In genomic region chr16:58792188-58792587, GRCh38 we compare ENCODE assay signal across 27 cellular contexts.
"Had no signal": no experiment of that assay in that cellular context is flagged by ENCODE, and none has a peak within 500 bp of the region (broad histone marks: within the 10 kb centered on the region; RNA-seq: fewer than 3 reads in every experiment).

No MANE protein-coding gene starts in this region.

- H3K4me3 ChIP-seq: body of pancreas, hepatocyte, left lung, spleen, thoracic aorta, vagina had no signal

- H3K4me1 Mint-ChIP-seq: activated naive CD4-positive, alpha-beta T cell treated with anti-CD3 and anti-CD28 coated beads, Interleukin-2, amount 50 U/mL, for 24 hours; immature natural killer cell; mesothelial cell of epicardium; naive thymus-derived CD8-positive, alpha-beta T cell had no signal

- DNase-seq: activated CD4-positive, CD25-positive, alpha-beta regulatory T cell treated with anti-CD3 and anti-CD28 coated beads, Interleukin-2, amount 50 U/mL, for 72 hours; activated gamma-delta T cell treated with Interleukin-2 at 50 U/mL for 16 hours; activated T-cell treated with anti-CD3 and anti-CD28 coated beads, Interleukin-2, amount 50 U/mL, for 1 hour; anterior cingulate cortex; body of pancreas; caudate nucleus; effector CD4-positive, alpha-beta T cell; foreskin fibroblast; immature natural killer cell; left lung; mammary epithelial cell; naive thymus-derived CD8-positive, alpha-beta T cell; retina; spleen; stimulated activated CD4-positive, alpha-beta T cell treated with anti-CD3 and anti-CD28 coated beads, Interleukin-4, amount 100 ng/mL, for 1 hour; stimulated activated naive CD4-positive, alpha-beta T cell; T1000; WERI-Rb-1 had no signal

- H3K36me3 Mint-ChIP-seq: activated naive CD4-positive, alpha-beta T cell treated with anti-CD3 and anti-CD28 coated beads, Interleukin-2, amount 50 U/mL, for 24 hours; immature natural killer cell; mesothelial cell of epicardium; naive thymus-derived CD8-positive, alpha-beta T cell; type B pancreatic cell had no signal

- H3K4me3 Mint-ChIP-seq: activated naive CD4-positive, alpha-beta T cell treated with anti-CD3 and anti-CD28 coated beads, Interleukin-2, amount 50 U/mL, for 24 hours; dendritic cell treated with granulocyte-macrophage colony-stimulating factor and Interleukin-4, amounts not matched to agents 40 ng/mL and 50 ng/mL, for 4 days; immature natural killer cell; mesothelial cell of epicardium; naive thymus-derived CD8-positive, alpha-beta T cell; type B pancreatic cell had no signal

- H3K4me1 ChIP-seq: body of pancreas, left lung, spleen, vagina had no signal

- H2AFZ ChIP-seq: hepatocyte had no signal

- H3K9me3 ChIP-seq: body of pancreas, left lung, spleen, thoracic aorta, vagina had no signal

- FAIRE-seq: endometrium had no signal

- H3K36me3 ChIP-seq: left lung, spleen, thoracic aorta, vagina, WERI-Rb-1 had no signal

- H3K27ac ChIP-seq: body of pancreas, hepatocyte, left lung, spleen, thoracic aorta, vagina, WERI-Rb-1 had no signal

- H3K79me2 ChIP-seq: hepatocyte had no signal

- ATAC-seq: body of pancreas; left lung; naive thymus-derived CD8-positive, alpha-beta T cell had no signal

- H3K27ac Mint-ChIP-seq: activated naive CD4-positive, alpha-beta T cell treated with anti-CD3 and anti-CD28 coated beads, Interleukin-2, amount 50 U/mL, for 24 hours; dendritic cell treated with granulocyte-macrophage colony-stimulating factor and Interleukin-4, amounts not matched to agents 40 ng/mL and 50 ng/mL, for 4 days; immature natural killer cell; mesothelial cell of epicardium; progenitor cell of endocrine pancreas; type B pancreatic cell had no signal

- H3K9me3 Mint-ChIP-seq: activated naive CD4-positive, alpha-beta T cell treated with anti-CD3 and anti-CD28 coated beads, Interleukin-2, amount 50 U/mL, for 24 hours; dendritic cell treated with granulocyte-macrophage colony-stimulating factor and Interleukin-4, amounts not matched to agents 40 ng/mL and 50 ng/mL, for 4 days; immature natural killer cell; mesothelial cell of epicardium; naive thymus-derived CD8-positive, alpha-beta T cell had no signal

- H3K4me2 ChIP-seq: hepatocyte had no signal

- H3K27me3 Mint-ChIP-seq: progenitor cell of endocrine pancreas, type B pancreatic cell had no signal

- H3K27me3 ChIP-seq: body of pancreas, hepatocyte, left lung, vagina had no signal
